In genomic region chr15:101062471-101063171, GRCh38 we compare ENCODE assay signal across 14 cellular contexts.
DNase-seq lines count a peak whose midpoint lies in the region; ATAC-seq, FAIRE-seq and TF ChIP-seq lines count a peak whose summit lies in the region.
"Had no signal": no experiment of that assay in that cellular context is flagged by ENCODE, and none has a peak within 500 bp of the region (broad histone marks: within the 10 kb centered on the region; RNA-seq: fewer than 3 reads in every experiment).

No MANE protein-coding gene starts in this region.

- FAIRE-seq in HTR-8/SVneo (lab: Jason Lieb, UNC): no peak

- no peaks in the 10 kb centered on the region for H3K27me3 ChIP-seq in HUES64 (ENCODE audit: insufficient read depth, low read length)
- H3K27me3 ChIP-seq: stomach had no signal

- H3K4me3 ChIP-seq in GM12864 (ENCODE audit: low read depth, low read length) (no peak overlapping the region), HUES64 (ENCODE audit: low read length) (no peak overlapping the region)
- H3K4me3 ChIP-seq: stomach had no signal

- intact Hi-C loops in sciatic nerve (cut with DNase I): no loop called here

- 0 out of 2 replicates have a peak overlapping the region, but pooled peaks have one; percentile 8 for H3K9ac ChIP-seq in HUES64 (ENCODE audit: low read depth, low read length)

- DNase-seq in GM12864 (ENCODE audit: low read depth): peak; percentile 44
- peak; percentile 73 for DNase-seq in mesenteric fat pad (ENCODE audit: low spot score)
- DNase-seq in DMS53 treated with DMSO at 0.1 percent for 48 hours (lab: John Stamatoyannopoulos, UW; ENCODE audit: unreplicated experiment): no peak
- no peak for DNase-seq in HTR-8/SVneo (ENCODE audit: insufficient read length, low spot score)
- no peak for DNase-seq in NCI-H128 (lab: John Stamatoyannopoulos, UW; ENCODE audit: unreplicated experiment)
- no peak for DNase-seq in sciatic nerve (ENCODE audit: low spot score)
- DNase-seq: activated CD4-positive, alpha-beta T cell treated with anti-CD3 and anti-CD28 coated beads, Interleukin-2, amount 50 U/mL, for 1 hour; foreskin fibroblast; NCI-H524; stimulated activated CD4-positive, alpha-beta T cell treated with anti-CD3 and anti-CD28 coated beads, Interleukin-2, amount 100 ng/mL, for 48 hours; stomach had no signal

- H3K36me3 ChIP-seq in HUES64 (ENCODE audit: insufficient read depth, low read length): no peaks in the 10 kb centered on the region; the same call in 1 of the 2 replicates

- TF ChIP-seq CTCF in GM12864 (IDR thresholded peaks at IDR 0.05; ENCODE audit: low read depth, low read length, missing control alignments): no peak

- peaks cover 34% of the 10 kb centered on the region for H3K4me1 ChIP-seq in HUES64 (ENCODE audit: insufficient read depth, low read length)

- ATAC-seq in GM21529 (IDR thresholded peaks at IDR 0.05; ENCODE audit: unreplicated experiment) (peak; percentile 82), sciatic nerve (no peak)
- ATAC-seq: SK-N-SH treated with all-trans-retinoic acid at 6 μM for 48 hours had no signal

- H3K9me3 ChIP-seq in HUES64 (ENCODE audit: insufficient read depth, low read depth, low read length): peaks cover 6% of the 10 kb centered on the region; the same call in 1 of the 2 replicates
- H3K9me3 ChIP-seq: stomach had no signal

- whole genome bisulfite sequencing in HUES64: 57% methylated on average over 18 of the region's 18 CpGs

- H3K27ac ChIP-seq in HUES64 (ENCODE audit: low read depth, low read length): no peak overlapping the region
- H3K27ac ChIP-seq: stomach had no signal

Comparison
In these comparisons a context has a peak if more than half of its experiments do, and no peak if none do; other contexts are left out.
1. DNase-seq: peak in GM12864 (single experiment) and mesenteric fat pad (single experiment); none in DMS53 treated with DMSO at 0.1 percent for 48 hours (single experiment), HTR-8/SVneo (single experiment), NCI-H128 (single experiment) and sciatic nerve (single experiment).